Comparison of ENCODE assay signal across 19 cellular contexts in genomic region chr4:162341533-162341932, GRCh38.
"Had no signal": no experiment of that assay in that cellular context is flagged by ENCODE, and none has a peak within 500 bp of the region (broad histone marks: within the 10 kb centered on the region; RNA-seq: fewer than 3 reads in every experiment).

No MANE protein-coding gene starts in this region.

- ATAC-seq: naive thymus-derived CD4-positive, alpha-beta T cell; natural killer cell treated with Interleukin-12 subunit alpha and Interleukin-12 subunit beta and Interleukin-15 and Interleukin-18, amount 100 ng/mL, for 72 hours; right lobe of liver; stimulated activated memory B cell treated with anti-CD40 and anti-IgM and Interleukin-4, amounts not matched to agents 10 μg/mL and 1 μg/mL and 100 μg/mL, for 72 hours; stimulated activated naive CD8-positive, alpha-beta T cell treated with anti-CD3 and anti-CD28 coated beads, Interleukin-15, amount 100 ng/mL, for 72 hours had no signal

- H3K9me3 ChIP-seq: left ventricle myocardium inferior, ovary, right atrium auricular region, right lobe of liver, tibial nerve, uterus had no signal

- DNase-seq: hippocampal formation; left ventricle myocardium inferior; naive thymus-derived CD4-positive, alpha-beta T cell; ovary; right lobe of liver; stimulated activated CD4-positive, alpha-beta T cell treated with anti-CD3 and anti-CD28 coated beads, Interleukin-1b, Interleukin-23, amount 100 ng/mL, for 48 hours; stimulated activated CD4-positive, alpha-beta T cell treated with anti-CD3 and anti-CD28 coated beads, Interleukin-2, amount 100 ng/mL, for 48 hours; stimulated activated CD4-positive, alpha-beta T cell treated with anti-CD3 and anti-CD28 coated beads, Interleukin-4, amount 100 ng/mL, for 4 hours; stimulated activated CD8-positive, alpha-beta memory T cell treated with anti-CD3 and anti-CD28 coated beads, Interleukin-4, amount 100 ng/mL, for 48 hours; stimulated activated naive CD4-positive, alpha-beta T cell treated with Interleukin-2 at 50 U/mL for 16 hours; stimulated activated naive CD8-positive, alpha-beta T cell treated with anti-CD3 and anti-CD28 coated beads, Interleukin-15, amount 100 ng/mL, for 72 hours; substantia nigra; uterus had no signal

- H3K4me1 ChIP-seq: right atrium auricular region, right lobe of liver, tibial nerve, uterus had no signal

- H3K4me3 ChIP-seq: left ventricle myocardium inferior, lung, ovary, right atrium auricular region, right lobe of liver, smooth muscle cell, tibial nerve, uterus had no signal

- H3K36me3 ChIP-seq: left ventricle myocardium inferior, ovary, right atrium auricular region, right lobe of liver, tibial nerve, uterus had no signal
